ENCODE assay signal across 18 cellular contexts in genomic region chr6:16524380-16524707, GRCh38.
DNase-seq lines count a peak whose midpoint lies in the region; ATAC-seq, FAIRE-seq and TF ChIP-seq lines count a peak whose summit lies in the region.
"Had no signal": no experiment of that assay in that cellular context is flagged by ENCODE, and none has a peak within 500 bp of the region (broad histone marks: within the 10 kb centered on the region; RNA-seq: fewer than 3 reads in every experiment).

No MANE protein-coding gene starts in this region.

- H3K4me1 ChIP-seq in HCT116 (ENCODE audit: control insufficient read depth in 1 of 2, insufficient read depth in 2 of 2, low read length in 2 of 2) = peaks cover 5 to 19% of the 10 kb centered on the region in 2 experiments; a peak in 3 of 4 replicates
- peaks cover 11% of the 10 kb centered on the region for H3K4me1 ChIP-seq in adipocyte (ENCODE audit: control insufficient read depth, insufficient read depth, low read length)
- H3K4me1 ChIP-seq: Caco-2, colonic mucosa had no signal

- H3K27ac ChIP-seq in HCT116 (ENCODE audit: low read depth, low read length) = no peak overlapping the region
- H3K27ac ChIP-seq: colonic mucosa, SK-N-MC had no signal

- TF ChIP-seq RAD21 in HCT116 (IDR thresholded peaks at IDR 0.05; ENCODE audit: low read depth) = no peak

- peak; percentile 96 to 99 for ATAC-seq in activated CD4-positive, CD25-positive, alpha-beta regulatory T cell treated with anti-CD3 and anti-CD28 coated beads, Interleukin-2, amount 50 U/mL, for 24 hours
- ATAC-seq in HCT116 (peak; percentile 83), HG03039 (IDR thresholded peaks at IDR 0.05; ENCODE audit: unreplicated experiment) (no peak)
- ATAC-seq: esophagus mucosa, WTC11 had no signal

- no peaks in the 10 kb centered on the region for H3K9me2 ChIP-seq in HCT116 (ENCODE audit: insufficient read depth)

- no peak for TF ChIP-seq CTCF in HCT116 (IDR thresholded peaks at IDR 0.05 in 2 of 3, conservative IDR thresholded peaks at IDR 0.05 in 1 of 3; ENCODE audit: borderline replicate concordance in 1 of 3, insufficient read depth in 1 of 3, low read depth in 2 of 3, low read length in 2 of 3)

- CTCF ChIA-PET in HCT116 (lab: Charles Lee) = interaction anchor here (1.9 to 2.3 kb wide), 2 partner anchors 10 to 12 kb away, joined by 5 to 8 read pairs; no protein-coding TSS in a partner anchor

- H3K9ac ChIP-seq in HCT116 (ENCODE audit: low read length) (no peak overlapping the region), adipocyte (ENCODE audit: low read length) (no peak overlapping the region)

- no peaks in the 10 kb centered on the region for H3K36me3 ChIP-seq in HCT116 (ENCODE audit: control insufficient read depth in 1 of 2, insufficient read depth in 2 of 2, low read length in 2 of 2)
- H3K36me3 ChIP-seq in adipocyte (ENCODE audit: control insufficient read depth, insufficient read depth, low read length, severe bottlenecking) = peaks cover 3% of the 10 kb centered on the region
- H3K36me3 ChIP-seq: colonic mucosa had no signal

- H3K9me3 ChIP-seq in HCT116 (ENCODE audit: control insufficient read depth in 1 of 2, insufficient read depth in 1 of 2, low read depth in 1 of 2, low read length in 2 of 2) = no peaks in the 10 kb centered on the region
- H3K9me3 ChIP-seq in adipocyte (ENCODE audit: control insufficient read depth, low read length) = no peaks in the 10 kb centered on the region
- H3K9me3 ChIP-seq: Caco-2, colonic mucosa had no signal

- H3K4me2 ChIP-seq in HCT116 (ENCODE audit: low read length) = peak overlapping the region; percentile 40

- H3K79me2 ChIP-seq in HCT116 (ENCODE audit: insufficient read depth, low read length) = no peaks in the 10 kb centered on the region

- FAIRE-seq in GM19239 (lab: Jason Lieb, UNC) = no peak
- FAIRE-seq: A204.1 had no signal

- BruUV-seq in HCT116 (replicated peaks; lab: Mats Ljungman, UMichigan) = no TSS peak

- no peak overlapping the region for H2AFZ ChIP-seq in HCT116 (ENCODE audit: low read depth, low read length, poor library complexity, severe bottlenecking)

- H3K4me3 ChIP-seq in HCT116 (replicated peaks in 1 of 2; ENCODE audit: low read depth in 1 of 2, low read length in 2 of 2) (no peak overlapping the region), adipocyte (ENCODE audit: low read length) (no peak overlapping the region)
- H3K4me3 ChIP-seq: colonic mucosa, SK-N-MC had no signal

- RAD21 ChIA-PET in HCT116 (lab: Charles Lee; ENCODE audit: low non-redundant PET in 1 of 2, low total read pairs in 2 of 2, uncharacterized antibody in 2 of 2, unreplicated experiment in 2 of 2) = no interaction called here

- H3K27me3 ChIP-seq in HCT116 (ENCODE audit: insufficient read depth, low read length) = no peaks in the 10 kb centered on the region
- H3K27me3 ChIP-seq in adipocyte (replicated peaks; ENCODE audit: control insufficient read depth, insufficient read depth, low read length) = no peaks in the 10 kb centered on the region
- H3K27me3 ChIP-seq: colonic mucosa had no signal

- no peak for TF ChIP-seq POLR2A in HCT116 (IDR thresholded peaks at IDR 0.05; ENCODE audit: borderline replicate concordance, extremely low read depth, insufficient read depth, insufficient read length)

- H4K20me1 ChIP-seq in HCT116 (ENCODE audit: insufficient read depth) = no peaks in the 10 kb centered on the region; the same call in 1 of the 2 replicates

- intact Hi-C loops in HCT116 (cut with micrococcal nuclease) = no loop called here

- DNase-seq in activated CD4-positive, CD25-positive, alpha-beta regulatory T cell treated with anti-CD3 and anti-CD28 coated beads, Interleukin-2, amount 50 U/mL, for 72 hours = no peak
- DNase-seq in HCT116 (ENCODE audit: low read depth, low spot score) (no peak), adipocyte (ENCODE audit: low read depth) (peak; percentile 46), myocyte (ENCODE audit: low read depth) (peak; percentile 48), GM19239 (ENCODE audit: insufficient read length, low spot score) (no peak), RKO (ENCODE audit: low spot score) (no peak)
- DNase-seq: activated effector memory CD4-positive, alpha-beta T cell treated with anti-CD3 and anti-CD28 coated beads, Interleukin-2, amount 50 U/mL, for 16 hours; Caco-2; colonic mucosa; MM.1S; nucleus accumbens; trophoblast cell had no signal

- POLR2A ChIA-PET in HCT116 (lab: Charles Lee) = no interaction called here

TF ChIP-seq in HCT116, 20 proteins besides CTCF, POLR2A, EP300 and RAD21:
- TF ChIP-seq FOSL1 (IDR thresholded peaks at IDR 0.05; ENCODE audit: low read depth) (peak; percentile 41; the same call in 1 of the 2 replicates), TCF7L2 (IDR thresholded peaks at IDR 0.05; ENCODE audit: borderline replicate concordance, extremely low read depth, insufficient read depth, insufficient read length) (no peak), SIN3A (IDR thresholded peaks at IDR 0.05; ENCODE audit: low read depth) (no peak)

Comparison
In these comparisons a context has a peak if more than half of its experiments do, and no peak if none do; other contexts are left out.
1. DNase-seq: peak in adipocyte (single experiment) and myocyte (single experiment); none in activated CD4-positive, CD25-positive, alpha-beta regulatory T cell treated with anti-CD3 and anti-CD28 coated beads, Interleukin-2, amount 50 U/mL, for 72 hours (single experiment), HCT116 (single experiment), GM19239 (single experiment) and RKO (single experiment).